8 cellular contexts compared by ENCODE assay signal in genomic region chr16:2047330-2048115, GRCh38. TPM values are rescaled to one million over a fixed set of nuclear protein-coding genes. Genes with fewer than 3 reads are reported as not detected.
DNase-seq lines count a peak whose midpoint lies in the region; ATAC-seq and TF ChIP-seq lines count a peak whose summit lies in the region.

TSS of gene NTHL1 (minus strand) at chr16:2047834. CDS start at chr16:2047823, 11 bp downstream.
TSS of gene TSC2 (plus strand) at chr16:2047985. CDS start at chr16:2048616, 631 bp downstream.

- H3K9ac ChIP-seq in SK-N-SH = peak within 1 kb of the TSS; percentile 74

- no peaks in the 10 kb centered on the region for H3K9me3 ChIP-seq in SK-N-SH
- H3K9me3 ChIP-seq in osteoblast (ENCODE audit: low read depth, low read length) = no peaks in the 10 kb centered on the region
- no peaks in the 10 kb centered on the region for H3K9me3 ChIP-seq in thoracic aorta

- peak; percentile 90 for ATAC-seq in thoracic aorta (ENCODE audit: insufficient number of reproducible peaks, low FRiP score, low read depth)

- H3K27me3 Mint-ChIP-seq in activated naive CD4-positive, alpha-beta T cell treated with anti-CD3 and anti-CD28 coated beads, Interleukin-2, amount 50 U/mL, for 24 hours = no peaks in the 10 kb centered on the region

- H3K4me3 ChIP-seq in GM08714 (ENCODE audit: low read length) (peak within 1 kb of the TSS; percentile 86), HFF-Myc (replicated peaks; ENCODE audit: low read depth, low read length) (peak within 1 kb of the TSS; percentile 62), SK-N-SH (ENCODE audit: low read depth in 2 of 2, low read length in 1 of 2) (peak within 1 kb of the TSS; percentile 71 to 76), osteoblast (ENCODE audit: insufficient read depth, low read length) (peak within 1 kb of the TSS; percentile 91), thoracic aorta (peak within 1 kb of the TSS; percentile 86)

- H3F3A ChIP-seq in SK-N-SH (replicated peaks; ENCODE audit: insufficient read depth) = no peaks in the 10 kb centered on the region

- H3K4me1 ChIP-seq in SK-N-SH (ENCODE audit: control insufficient read depth in 1 of 2, insufficient read depth in 2 of 2, low read depth in 1 of 2, low read length in 1 of 2) = peaks cover 4 to 20% of the 10 kb centered on the region in 2 experiments; a peak in 3 of 4 replicates
- H3K4me1 ChIP-seq in osteoblast (ENCODE audit: insufficient read depth, low read length) = peaks cover 13% of the 10 kb centered on the region
- peaks cover 14 to 40% of the 10 kb centered on the region in 2 donors for H3K4me1 ChIP-seq in thoracic aorta (ENCODE audit: control insufficient read depth in 1 of 2, low read depth in 2 of 2)

- 1% methylated on average over 20 of the region's 81 CpGs for WGBS in SK-N-SH (ENCODE audit: low lambda C conversion rate)

- no peak; the same call in 1 of the 2 replicates for TF ChIP-seq RAD21 in SK-N-SH (IDR thresholded peaks at IDR 0.05; ENCODE audit: low read length)

- TF ChIP-seq EP300 in SK-N-SH (IDR thresholded peaks at IDR 0.05; ENCODE audit: borderline replicate concordance in 1 of 2, low read depth in 1 of 2, low read length in 1 of 2) = no peak; a peak in 1 of 4 replicates

- TF ChIP-seq CTCF in HFF-Myc (IDR thresholded peaks at IDR 0.05; ENCODE audit: low read depth, low read length, missing control alignments) (no peak), SK-N-SH (IDR thresholded peaks at IDR 0.05) (peak; percentile 28; the same call in 1 of the 2 replicates), osteoblast (IDR thresholded peaks at IDR 0.05; ENCODE audit: extremely low read depth, low read depth, low read length) (no peak), thoracic aorta (IDR thresholded peaks at IDR 0.05) (peak; percentile 31)

- peak within 1 kb of the TSS; percentile 94 for H3K4me3 Mint-ChIP-seq in activated naive CD4-positive, alpha-beta T cell treated with anti-CD3 and anti-CD28 coated beads, Interleukin-2, amount 50 U/mL, for 24 hours

- H2AFZ ChIP-seq in SK-N-SH (ENCODE audit: low read depth) (peak within 1 kb of the TSS; percentile 71), osteoblast (ENCODE audit: low read length) (peak within 1 kb of the TSS; percentile 81)

- H3K27ac Mint-ChIP-seq in activated naive CD4-positive, alpha-beta T cell treated with anti-CD3 and anti-CD28 coated beads, Interleukin-2, amount 50 U/mL, for 24 hours = peak within 1 kb of the TSS; percentile 87

- H4K20me1 ChIP-seq in SK-N-SH (ENCODE audit: insufficient read depth) = no peaks in the 10 kb centered on the region
- H4K20me1 ChIP-seq in osteoblast (ENCODE audit: insufficient read depth, low read length) = no peaks in the 10 kb centered on the region

- POLR2A ChIA-PET in SK-N-SH (lab: Yijun Ruan, JAX) = interaction anchor here (0.6 to 2.1 kb wide), 16 partner anchors 8 to 421 kb away, joined by 3 to 12 read pairs (median 4); partner anchors contain the start of gene TRAF7

- peaks cover 18% of the 10 kb centered on the region for H3K4me1 Mint-ChIP-seq in activated naive CD4-positive, alpha-beta T cell treated with anti-CD3 and anti-CD28 coated beads, Interleukin-2, amount 50 U/mL, for 24 hours

- H3K36me3 Mint-ChIP-seq in activated naive CD4-positive, alpha-beta T cell treated with anti-CD3 and anti-CD28 coated beads, Interleukin-2, amount 50 U/mL, for 24 hours = peaks cover 1% of the 10 kb centered on the region

- H3K36me3 ChIP-seq in SK-N-SH (replicated peaks in 1 of 2; ENCODE audit: control insufficient read depth in 1 of 2, insufficient read depth in 2 of 2, low read length in 1 of 2) (peaks cover 13 to 17% of the 10 kb centered on the region in 2 experiments), osteoblast (ENCODE audit: insufficient read depth, low read length) (peaks cover 18% of the 10 kb centered on the region), thoracic aorta (peaks cover 6% of the 10 kb centered on the region)

- CTCF ChIA-PET in SK-N-SH (lab: Yijun Ruan, JAX) = interaction anchor here (0.7 to 5.8 kb wide), 11 partner anchors 10 to 106 kb away, joined by 3 to 43 read pairs (median 6); no protein-coding TSS in a partner anchor

- no peaks in the 10 kb centered on the region for H3K27me3 ChIP-seq in SK-N-SH (ENCODE audit: insufficient read depth)
- H3K27me3 ChIP-seq in osteoblast (ENCODE audit: insufficient read depth, low read length) = no peaks in the 10 kb centered on the region
- no peaks in the 10 kb centered on the region for H3K27me3 ChIP-seq in thoracic aorta (replicated peaks; ENCODE audit: insufficient read depth)

- H3K27ac ChIP-seq in SK-N-SH (ENCODE audit: low read depth in 2 of 2, low read length in 1 of 2) (peak within 1 kb of the TSS; percentile 33 to 69; a peak in 3 of 4 replicates), osteoblast (ENCODE audit: low read depth, low read length) (peak within 1 kb of the TSS; percentile 21), thoracic aorta (peak within 1 kb of the TSS; percentile 54 to 58)

- DNase-seq in HFF-Myc (ENCODE audit: extremely low read depth, low read depth) (peak; percentile 85), NAMALWA (ENCODE audit: low spot score) (peak; percentile 96), SK-N-SH (peak; percentile 97), glomerular visceral epithelial cell (ENCODE audit: extremely low spot score) (peak; percentile 93), osteoblast (ENCODE audit: insufficient read length, low spot score, missing footprints) (peak; percentile 100), thoracic aorta (ENCODE audit: low spot score) (peak; percentile 79)

- peak within 1 kb of the TSS; percentile 98 for H3K4me2 ChIP-seq in SK-N-SH
- H3K4me2 ChIP-seq in osteoblast (ENCODE audit: insufficient read depth, low read length) = peak within 1 kb of the TSS; percentile 90

- no peaks in the 10 kb centered on the region for H3K9me2 ChIP-seq in SK-N-SH

- H3K9me3 Mint-ChIP-seq in activated naive CD4-positive, alpha-beta T cell treated with anti-CD3 and anti-CD28 coated beads, Interleukin-2, amount 50 U/mL, for 24 hours = no peaks in the 10 kb centered on the region

- H3K79me2 ChIP-seq in SK-N-SH (ENCODE audit: insufficient read depth) = peaks cover 53% of the 10 kb centered on the region
- H3K79me2 ChIP-seq in osteoblast (ENCODE audit: insufficient read depth, low read length) = peaks cover 36% of the 10 kb centered on the region

TF ChIP-seq in SK-N-SH, 30 proteins besides CTCF, POLR2A, EP300 and RAD21 (continues in another document):
- TF ChIP-seq RCOR1 (IDR thresholded peaks at IDR 0.05; ENCODE audit: low read length) = no peak
- no peak for TF ChIP-seq PBX3 (IDR thresholded peaks at IDR 0.05)
- TF ChIP-seq POLR2AphosphoS5 (IDR thresholded peaks at IDR 0.05; ENCODE audit: low read depth, low read length) = peak; percentile 39; the same call in 1 of the 2 replicates
- TF ChIP-seq NRF1 (IDR thresholded peaks at IDR 0.05; ENCODE audit: low read depth, low read length) = no peak
- peak; percentile 88 for TF ChIP-seq ELF1 (IDR thresholded peaks at IDR 0.05)
- TF ChIP-seq YY1 (IDR thresholded peaks at IDR 0.05; ENCODE audit: low read depth) = peak; percentile 90
- TF ChIP-seq GABPA (IDR thresholded peaks at IDR 0.05; ENCODE audit: low read depth) = peak; percentile 95
- peak; percentile 81 for TF ChIP-seq MXI1 (IDR thresholded peaks at IDR 0.05; ENCODE audit: low read depth, low read length)
- TF ChIP-seq, protein P1, sequence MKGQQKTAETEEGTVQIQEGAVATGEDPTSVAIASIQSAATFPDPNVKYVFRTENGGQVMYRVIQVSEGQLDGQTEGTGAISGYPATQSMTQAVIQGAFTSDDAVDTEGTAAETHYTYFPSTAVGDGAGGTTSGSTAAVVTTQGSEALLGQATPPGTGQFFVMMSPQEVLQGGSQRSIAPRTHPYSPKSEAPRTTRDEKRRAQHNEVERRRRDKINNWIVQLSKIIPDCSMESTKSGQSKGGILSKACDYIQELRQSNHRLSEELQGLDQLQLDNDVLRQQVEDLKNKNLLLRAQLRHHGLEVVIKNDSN (IDR thresholded peaks at IDR 0.05; ENCODE audit: borderline replicate concordance, low read depth) = peak; percentile 100
- peak; percentile 75 for TF ChIP-seq CHD2 (IDR thresholded peaks at IDR 0.05; ENCODE audit: low read length, partially characterized antibody)
- peak; percentile 73 for TF ChIP-seq MAX (IDR thresholded peaks at IDR 0.05; ENCODE audit: low read depth)
- TF ChIP-seq USF2 (IDR thresholded peaks at IDR 0.05; ENCODE audit: borderline replicate concordance, low read depth, low read length) = peak; percentile 94

RNA-seq across cellular contexts. Expression of gene NTHL1, which starts in this region (rescaled TPM):
- polyA plus RNA-seq in SK-N-SH (2012; rRNA removed) = 72.9 and 77.3 TPM in 2 replicates
- 32.1 and 51.5 TPM in 2 replicates for polyA plus RNA-seq in SK-N-SH (2012; cell fraction: cytosol; rRNA removed)
- polyA plus RNA-seq in SK-N-SH (2012; cell fraction: nucleus; rRNA removed) = 59.5 and 109 TPM in 2 replicates
- 22.8 and 24.8 TPM in 2 replicates for total RNA-seq in osteoblast
- total RNA-seq in thoracic aorta = 10 to 100 TPM in 1 of 2 donors, 1 to 10 TPM in 1; 7.7 to 13.4 TPM

RNA-seq across cellular contexts. Expression of gene TSC2, which starts in this region (rescaled TPM):
- polyA plus RNA-seq in SK-N-SH (2012; rRNA removed) = 76.7 and 96.1 TPM in 2 replicates
- polyA plus RNA-seq in SK-N-SH (2012; cell fraction: cytosol; rRNA removed) = 22.6 and 32.9 TPM in 2 replicates
- 376 and 625 TPM in 2 replicates for polyA plus RNA-seq in SK-N-SH (2012; cell fraction: nucleus; rRNA removed)
- total RNA-seq in osteoblast = 73.1 and 78.9 TPM in 2 replicates
- 100 to 1,000 TPM; 112 to 123 TPM for total RNA-seq in thoracic aorta

Comparison
In these comparisons a context has a peak if more than half of its experiments do, and no peak if none do; other contexts are left out.
1. Peak in every context shown above with its lines: DNase-seq, ATAC-seq, H3K4me3 ChIP-seq and H3K27ac ChIP-seq.
2. CTCF ChIP-seq: peak in SK-N-SH (single experiment) and thoracic aorta (single experiment); none in HFF-Myc (single experiment) and osteoblast (single experiment).